In genomic region chr6:4029673-4030234, GRCh38 we compare ENCODE assay signal across 15 cellular contexts. TPM values are rescaled to one million over a fixed set of nuclear protein-coding genes. Genes with fewer than 3 reads are reported as not detected.
"Had no signal": no experiment of that assay in that cellular context is flagged by ENCODE, and none has a peak within 500 bp of the region (broad histone marks: within the 10 kb centered on the region; RNA-seq: fewer than 3 reads in every experiment).

No MANE protein-coding gene starts in this region.

RNA-seq across cellular contexts. Expression of gene FAM217A, which starts 49.2 kb away (rescaled TPM):
- total RNA-seq: activated CD4-positive, alpha-beta T cell treated with anti-CD3 and anti-CD28 coated beads, Interleukin-2, amount 10 ng/mL, durations not matched to agents 7 days and 5 days; activated CD8-positive, alpha-beta memory T cell treated with anti-CD3 and anti-CD28 coated beads for 36 hours; body of pancreas; cardiac septum; endodermal cell; epithelial cell of proximal tubule; fibroblast of lung; foreskin keratinocyte; hepatocyte; liver; mucosa of descending colon; naive thymus-derived CD8-positive, alpha-beta T cell; sciatic nerve; smooth muscle cell; upper lobe of left lung had no signal
